Comparison of ENCODE assay signal across 13 cellular contexts in the genomic region with DNA sequence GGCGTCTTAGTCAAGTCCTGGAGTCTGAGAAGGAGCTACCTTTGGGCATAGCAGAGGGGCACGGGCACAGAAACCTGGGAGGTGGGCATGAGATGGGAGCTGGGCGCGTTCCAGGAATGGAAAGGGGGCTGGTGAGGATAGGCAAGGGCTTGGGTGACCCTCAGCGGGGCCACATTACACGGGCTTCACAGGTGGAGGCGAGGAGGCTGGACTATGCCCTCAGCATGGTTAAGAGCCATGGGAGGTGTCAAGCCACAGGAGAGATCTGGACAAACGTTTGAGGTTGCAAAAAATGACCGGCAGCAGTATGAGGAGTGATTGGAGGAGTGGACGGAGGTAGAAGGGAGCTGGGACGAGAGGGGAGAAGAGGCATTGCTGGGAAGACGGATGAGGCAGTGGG. TPM values are rescaled to one million over a fixed set of nuclear protein-coding genes. Genes with fewer than 3 reads are reported as not detected.
A peak's percentile ranks its signal among the peaks of the same experiment; 100 is the strongest.
DNase-seq lines count a peak whose midpoint lies in the region; ATAC-seq and TF ChIP-seq lines count a peak whose summit lies in the region.
"Had no signal": no experiment of that assay in that cellular context is flagged by ENCODE, and none has a peak within 500 bp of the region (broad histone marks: within the 10 kb centered on the region; RNA-seq: fewer than 3 reads in every experiment).

No MANE protein-coding gene starts in this region.

- no peaks in the 10 kb centered on the region for H3K4me1 ChIP-seq in H9 (ENCODE audit: insufficient read depth, low read length)
- H3K4me1 ChIP-seq in SJSA1 (replicated peaks) = peaks cover 59% of the 10 kb centered on the region
- H3K4me1 ChIP-seq in stomach = peaks cover 0 to 44% (median 6%) of the 10 kb centered on the region in 4 donors
- no peaks in the 10 kb centered on the region for H3K4me1 ChIP-seq in neuronal stem cell (ENCODE audit: control insufficient read depth in 2 of 2, insufficient read depth in 1 of 2, low read depth in 1 of 2, low read length in 2 of 2)
- H3K4me1 ChIP-seq: BE2C had no signal

- H3K9me3 Mint-ChIP-seq in H9 (no peaks in the 10 kb centered on the region; a peak in 1 of 5 replicates), nephron progenitor cell (no peaks in the 10 kb centered on the region)
- H3K9me3 Mint-ChIP-seq: CD8-positive, alpha-beta memory T cell had no signal

- H3K36me3 ChIP-seq in SJSA1 (peaks cover 81% of the 10 kb centered on the region), stomach (peaks cover 15 to 66% (median 65%) of the 10 kb centered on the region in 4 donors), neuronal stem cell (replicated peaks in 1 of 2; ENCODE audit: control insufficient read depth in 2 of 2, insufficient read depth in 2 of 2, low read length in 2 of 2) (peaks cover 43 to 71% of the 10 kb centered on the region in 2 donors)
- H3K36me3 ChIP-seq: BE2C had no signal

- H3K36me3 Mint-ChIP-seq in H9 (ENCODE audit: insufficient read depth in 1 of 3, low read depth in 3 of 3) (peaks cover 40 to 70% (median 66%) of the 10 kb centered on the region in 3 experiments), nephron progenitor cell (ENCODE audit: low read depth) (peaks cover 63% of the 10 kb centered on the region)

- no peaks in the 10 kb centered on the region for H3K79me2 ChIP-seq in H9 (ENCODE audit: insufficient read depth, low read length)

- H3K27me3 Mint-ChIP-seq in H9 (ENCODE audit: low read depth) (no peaks in the 10 kb centered on the region), nephron progenitor cell (ENCODE audit: low read depth, poor library complexity) (no peaks in the 10 kb centered on the region)

- H3K4ac ChIP-seq in H9 (ENCODE audit: low read depth, low read length) = no peak overlapping the region
- no peak overlapping the region for H3K4ac ChIP-seq in neuronal stem cell (ENCODE audit: low read length)

- H3K4me2 ChIP-seq in H9 (ENCODE audit: insufficient read depth, insufficient read length, low read length) (no peak overlapping the region), neuronal stem cell (ENCODE audit: insufficient read depth, low read length, poor library complexity, severe bottlenecking) (no peak overlapping the region)

- H3K27me3 ChIP-seq in H9 (ENCODE audit: insufficient read depth, low read length) (no peaks in the 10 kb centered on the region), SJSA1 (replicated peaks) (no peaks in the 10 kb centered on the region), stomach (no peaks in the 10 kb centered on the region), neuronal stem cell (ENCODE audit: control insufficient read depth in 3 of 3, insufficient read depth in 3 of 3, low read depth in 1 of 3, low read length in 3 of 3) (no peaks in the 10 kb centered on the region)
- H3K27me3 ChIP-seq: BE2C had no signal

- no peak overlapping the region for H2BK20ac ChIP-seq in H9 (ENCODE audit: low read depth, low read length, poor library complexity, severe bottlenecking)

- H3K14ac ChIP-seq in H9 (ENCODE audit: insufficient read depth, low read length) (no peak overlapping the region), neuronal stem cell (ENCODE audit: low read length) (no peak overlapping the region)

- H3K4me3 ChIP-seq in SJSA1 = no peak overlapping the region
- H3K4me3 ChIP-seq in stomach = no peak overlapping the region
- H3K4me3 ChIP-seq in neuronal stem cell (ENCODE audit: low read length in 2 of 2) = peak overlapping the region in 1 of 2 donors; percentile 3

- no peak overlapping the region for H3T11ph ChIP-seq in H9 (ENCODE audit: low read length)

- ATAC-seq in GM18517 (IDR thresholded peaks at IDR 0.05; ENCODE audit: unreplicated experiment) = no peak
- no peak for ATAC-seq in GM18907 (IDR thresholded peaks at IDR 0.05; ENCODE audit: unreplicated experiment)

- no peak overlapping the region for H4K91ac ChIP-seq in H9 (ENCODE audit: insufficient read length, low read depth, low read length)
- no peak overlapping the region for H4K91ac ChIP-seq in neuronal stem cell (ENCODE audit: low read depth, low read length, poor library complexity)

- WGBS in H9 (ENCODE audit: extremely low coverage, insufficient read length, low lambda C conversion rate) = no CpG with 5 or more reads among the region's 12 CpGs
- WGBS in stomach, 5 donors = 81 to 87% (median 82%) methylated on average over 12 of the region's 12 CpGs
- WGBS in neuronal stem cell (ENCODE audit: extremely low coverage in 2 of 2, insufficient read length in 2 of 2, insufficient replicate concordance in 1 of 2), 2 donors = no CpG with 5 or more reads among the region's 12 CpGs

- no peaks in the 10 kb centered on the region for H4K20me1 ChIP-seq in H9 (ENCODE audit: control insufficient read depth, insufficient read depth, insufficient read length)

- H3K4me3 Mint-ChIP-seq in H9 = no peak overlapping the region
- H3K4me3 Mint-ChIP-seq in nephron progenitor cell = no peak overlapping the region
- H3K4me3 Mint-ChIP-seq: CD8-positive, alpha-beta memory T cell had no signal

- H3K9me3 ChIP-seq in H9 (ENCODE audit: control insufficient read depth, low read depth, low read length) = no peaks in the 10 kb centered on the region
- H3K9me3 ChIP-seq in SJSA1 (replicated peaks) = no peaks in the 10 kb centered on the region
- H3K9me3 ChIP-seq in stomach = no peaks in the 10 kb centered on the region
- H3K9me3 ChIP-seq in neuronal stem cell (replicated peaks in 1 of 2; ENCODE audit: control insufficient read depth in 2 of 2, insufficient read depth in 1 of 2, low read depth in 1 of 2, low read length in 2 of 2) = no peaks in the 10 kb centered on the region
- H3K9me3 ChIP-seq: BE2C had no signal

- TF ChIP-seq POLR2A in stomach (IDR thresholded peaks at IDR 0.05) = no peak

- intact Hi-C loops in stomach (cut with DNase I; ENCODE audit: low total_unique reads) = no loop called here

- H2BK120ac ChIP-seq in H9 (ENCODE audit: low read depth, low read length, poor library complexity, severe bottlenecking) (no peak overlapping the region), neuronal stem cell (ENCODE audit: low read depth, low read length) (no peak overlapping the region)

- H3K4me1 Mint-ChIP-seq in H9 (0 out of 4 replicates have a peak, but pooled peaks cover 0 to 2% of the 10 kb centered on the region in 2 experiments), nephron progenitor cell (no peaks in the 10 kb centered on the region)
- H3K4me1 Mint-ChIP-seq: CD8-positive, alpha-beta memory T cell had no signal

- H3K23ac ChIP-seq in H9 (ENCODE audit: insufficient read length, low read depth, low read length) = no peak overlapping the region
- no peak overlapping the region for H3K23ac ChIP-seq in neuronal stem cell (ENCODE audit: low read depth, low read length, poor library complexity)

- H4K8ac ChIP-seq in H9 (replicated peaks; ENCODE audit: insufficient read length, low read depth, low read length) (no peak overlapping the region), neuronal stem cell (ENCODE audit: low read depth, low read length) (no peak overlapping the region)

- H3K56ac ChIP-seq in H9 (ENCODE audit: insufficient read length, low read depth, low read length) = no peak overlapping the region

- no peak overlapping the region for H2AK5ac ChIP-seq in H9 (ENCODE audit: insufficient read length, low read length)
- H2AK5ac ChIP-seq in neuronal stem cell (ENCODE audit: low read depth, low read length) = no peak overlapping the region

- no peak overlapping the region for H3K18ac ChIP-seq in H9 (ENCODE audit: insufficient read length, low read depth, low read length)
- no peak overlapping the region for H3K18ac ChIP-seq in neuronal stem cell (ENCODE audit: low read length)

- H2AFZ ChIP-seq in H9 (ENCODE audit: low read length) = no peak overlapping the region
- no peak overlapping the region for H2AFZ ChIP-seq in neuronal stem cell (ENCODE audit: low read length)

- H3K27ac ChIP-seq in H9 (ENCODE audit: insufficient read length, low read depth, low read length) (no peak overlapping the region), SJSA1 (peak overlapping the region; percentile 99; the same call in 1 of the 2 replicates), stomach (peak overlapping the region in 3 of 5 donors; percentile 26 to 74 (median 64)), neuronal stem cell (replicated peaks; ENCODE audit: low read length) (no peak overlapping the region)

- no peak overlapping the region for H4K5ac ChIP-seq in H9 (ENCODE audit: insufficient read length, low read depth, low read length)

- peaks cover 6% of the 10 kb centered on the region for H3K79me1 ChIP-seq in H9 (ENCODE audit: insufficient read depth, low read depth, low read length, poor library complexity, severe bottlenecking)
- H3K79me1 ChIP-seq in neuronal stem cell (ENCODE audit: low read depth, low read length) = peaks cover 21% of the 10 kb centered on the region

- TF ChIP-seq CTCF in H9 (conservative IDR thresholded peaks at IDR 0.05) = no peak
- TF ChIP-seq CTCF in nephron progenitor cell (IDR thresholded peaks at IDR 0.05) = no peak
- TF ChIP-seq CTCF in stomach (IDR thresholded peaks at IDR 0.05) = no peak

- no peaks in the 10 kb centered on the region for H3K23me2 ChIP-seq in H9 (ENCODE audit: insufficient read length, low read depth, low read length, poor library complexity, severe bottlenecking)

- no peak overlapping the region for H2BK5ac ChIP-seq in H9 (ENCODE audit: insufficient read length, low read length)
- H2BK5ac ChIP-seq in neuronal stem cell (ENCODE audit: low read length) = no peak overlapping the region

- DNase-seq in H9 = no peak
- DNase-seq in SJSA1 (ENCODE audit: low read depth in 1 of 2, low spot score in 2 of 2) = no peak
- no peak for DNase-seq in nephron progenitor cell
- DNase-seq in stomach = no peak
- DNase-seq in neuronal stem cell (ENCODE audit: low spot score) = no peak
- DNase-seq: BE2C, NCI-H1417, NCI-H2081, NCI-H226, NCI-H526 had no signal

- H2BK12ac ChIP-seq in H9 (ENCODE audit: insufficient read length, low read depth, low read length) (no peak overlapping the region), neuronal stem cell (ENCODE audit: low read length) (no peak overlapping the region)

- peak overlapping the region; percentile 14 to 81 (median 56); a peak in 4 of 7 replicates for H3K27ac Mint-ChIP-seq in H9
- peak overlapping the region; percentile 83 for H3K27ac Mint-ChIP-seq in nephron progenitor cell

- H3K9ac ChIP-seq in H9 (ENCODE audit: extremely low read depth, insufficient read length, low read length) = no peak overlapping the region
- no peak overlapping the region for H3K9ac ChIP-seq in neuronal stem cell (ENCODE audit: low read depth, low read length, poor library complexity)

- H2BK15ac ChIP-seq in H9 (ENCODE audit: low read depth, low read length) (no peak overlapping the region), neuronal stem cell (ENCODE audit: low read length) (no peak overlapping the region)

- TF ChIP-seq EP300 in stomach (IDR thresholded peaks at IDR 0.05) = no peak

RNA-seq across cellular contexts. Expression of gene NECTIN2, which starts 21.5 kb away (rescaled TPM):
- total RNA-seq in H9 (2021) = 175 and 176 TPM in 2 replicates
- 246 and 273 TPM in 2 replicates for total RNA-seq in SJSA1 (2014; rRNA removed; shearing (Covaris generic))
- 100 to 1,000 TPM in 3 of 5 donors, 10 to 100 TPM in 1, 1 to 10 TPM in 1; 1.8 to 160 (median 101) TPM for total RNA-seq in stomach
- 10 to 100 TPM; 44.0 to 90.6 (median 47.2) TPM for polyA plus RNA-seq in stomach
- 210 TPM for polyA plus RNA-seq in neuronal stem cell (2013, experiment 1 of 2)
- polyA plus RNA-seq in neuronal stem cell (2013, experiment 2 of 2) = 208 TPM

RNA-seq across cellular contexts. Expression of gene TOMM40, which starts 23.5 kb away (rescaled TPM):
- 180 and 190 TPM in 2 replicates for total RNA-seq in H9 (2021)
- total RNA-seq in SJSA1 (2014; rRNA removed; shearing (Covaris generic)) = 193 and 222 TPM in 2 replicates
- 100 to 1,000 TPM in 1 of 5 donors, 10 to 100 TPM in 3, 1 to 10 TPM in 1; 7.1 to 100 (median 24.6) TPM for total RNA-seq in stomach
- 10 to 100 TPM; 22.5 to 46.8 (median 31.5) TPM for polyA plus RNA-seq in stomach
- 49.4 TPM for polyA plus RNA-seq in neuronal stem cell (2013, experiment 1 of 2)
- polyA plus RNA-seq in neuronal stem cell (2013, experiment 2 of 2) = 49.5 TPM

RNA-seq across cellular contexts. Expression of gene APOE, which starts 38.0 kb away (rescaled TPM):
- total RNA-seq in H9 (2021) = 530 and 547 TPM in 2 replicates
- 1.7 TPM in 2 replicates for total RNA-seq in SJSA1 (2014; rRNA removed; shearing (Covaris generic))
- 100 to 1,000 TPM in 3 of 5 donors, 10 to 100 TPM in 2; 13.4 to 485 (median 235) TPM for total RNA-seq in stomach
- 100 to 1,000 TPM in 1 of 3 donors, 10 to 100 TPM in 2; 35.1 to 166 (median 72.2) TPM for polyA plus RNA-seq in stomach
- 121 TPM for polyA plus RNA-seq in neuronal stem cell (2013, experiment 1 of 2)
- 119 TPM for polyA plus RNA-seq in neuronal stem cell (2013, experiment 2 of 2)
- polyA plus RNA-seq: CD8-positive, alpha-beta memory T cell had no signal

RNA-seq across cellular contexts. Expression of gene APOC1, which starts 46.8 kb away (rescaled TPM):
- total RNA-seq in H9 (2021) (77.0 and 78.1 TPM in 2 replicates), stomach (10 to 100 TPM in 1 of 5 donors, 1 to 10 TPM in 2, not detected in 2; 5.4 to 70.6 (median 5.7) TPM)
- total RNA-seq in SJSA1 (2014; rRNA removed; shearing (Covaris generic)) = not detected in 2 replicates
- polyA plus RNA-seq in stomach = 10 to 100 TPM; 13.3 to 68.3 (median 21.9) TPM
- polyA plus RNA-seq in neuronal stem cell (2013, experiment 1 of 2) = 128 TPM
- 116 TPM for polyA plus RNA-seq in neuronal stem cell (2013, experiment 2 of 2)
- polyA plus RNA-seq: CD8-positive, alpha-beta memory T cell had no signal

RNA-seq across cellular contexts. Expression of gene BCAM, which starts 58.7 kb away (rescaled TPM):
- total RNA-seq in H9 (2021) = 73.0 and 78.5 TPM in 2 replicates
- total RNA-seq in SJSA1 (2014; rRNA removed; shearing (Covaris generic)) = 95.1 and 116 TPM in 2 replicates
- total RNA-seq in stomach = 100 to 1,000 TPM in 2 of 5 donors, 10 to 100 TPM in 3; 31.9 to 265 (median 76.8) TPM
- polyA plus RNA-seq in stomach = 10 to 100 TPM in 2 of 3 donors, 1 to 10 TPM in 1; 7.3 to 38.7 (median 20.5) TPM
- polyA plus RNA-seq in neuronal stem cell (2013, experiment 1 of 2) = 28.4 TPM
- polyA plus RNA-seq in neuronal stem cell (2013, experiment 2 of 2) = 27.8 TPM
- total RNA-seq: CD8-positive, alpha-beta memory T cell had no signal
- polyA plus RNA-seq: CD8-positive, alpha-beta memory T cell had no signal

Comparison
In these comparisons a context has a peak if more than half of its experiments do, and no peak if none do; other contexts are left out.
1. H3K27ac ChIP-seq: peak in SJSA1 (single experiment) and stomach (3 of 5); none in H9 (single experiment) and neuronal stem cell (single experiment).